Comparison of ENCODE assay signal across 10 cellular contexts in genomic region chr22:23949764-23950163, GRCh38. TPM values are rescaled to one million over a fixed set of nuclear protein-coding genes. Genes with fewer than 3 reads are reported as not detected.
"Had no signal": no experiment of that assay in that cellular context is flagged by ENCODE, and none has a peak within 500 bp of the region (broad histone marks: within the 10 kb centered on the region; RNA-seq: fewer than 3 reads in every experiment).

No MANE protein-coding gene starts in this region.

RNA-seq across cellular contexts. Expression of gene GSTT2B, which starts 11.2 kb away (rescaled TPM):
- total RNA-seq: OCI-LY7, PC-9 had no signal

RNA-seq across cellular contexts. Expression of gene DDTL, which starts 16.9 kb away (rescaled TPM):
- total RNA-seq: PC-9 had no signal

RNA-seq across cellular contexts. Expression of gene GSTT2, which starts 30.2 kb away (rescaled TPM):
- total RNA-seq: OCI-LY7, PC-3, Peyer's patch, Right ventricle myocardium inferior, SK-MEL-5 had no signal

RNA-seq across cellular contexts. Expression of gene GSTT4, which starts 55.5 kb away (rescaled TPM):
- total RNA-seq: OCI-LY7, PC-3, PC-9, Peyer's patch, Right ventricle myocardium inferior, Right ventricle myocardium superior, RPMI7951, SJCRH30, SJSA1, SK-MEL-5 had no signal
